Comparison of ENCODE assay signal across 17 cellular contexts in genomic region chr19:57302727-57303401, GRCh38. TPM values are rescaled to one million over a fixed set of nuclear protein-coding genes. Genes with fewer than 3 reads are reported as not detected.
DNase-seq lines count a peak whose midpoint lies in the region; ATAC-seq and TF ChIP-seq lines count a peak whose summit lies in the region.
"Had no signal": no experiment of that assay in that cellular context is flagged by ENCODE, and none has a peak within 500 bp of the region (broad histone marks: within the 10 kb centered on the region; RNA-seq: fewer than 3 reads in every experiment).

No MANE protein-coding gene starts in this region.

- no peak overlapping the region for H3K14ac ChIP-seq in trophoblast cell (ENCODE audit: low read length)

- no peak overlapping the region for H3K23ac ChIP-seq in trophoblast cell (ENCODE audit: low read length)

- H2BK5ac ChIP-seq in trophoblast cell (ENCODE audit: low read depth, low read length, poor library complexity): no peak overlapping the region

- H2BK120ac ChIP-seq in trophoblast cell (ENCODE audit: insufficient read depth, low read length, poor library complexity): no peak overlapping the region

- H2AK5ac ChIP-seq in trophoblast cell (ENCODE audit: low read length): no peak overlapping the region

- no peak overlapping the region for H4K91ac ChIP-seq in trophoblast cell (ENCODE audit: low read depth, low read length)

- H3K27ac ChIP-seq in Panc1 (ENCODE audit: low read length) (no peak overlapping the region), epithelial cell of prostate (peak overlapping the region; percentile 72), trophoblast cell (ENCODE audit: low read depth, low read length) (no peak overlapping the region)
- H3K27ac ChIP-seq: ascending aorta, vagina had no signal

- peak; percentile 61 for ATAC-seq in Panc1
- ATAC-seq in sciatic nerve: no peak

- H3K4ac ChIP-seq in trophoblast cell (ENCODE audit: low read depth, low read length): no peak overlapping the region

- no peaks in the 10 kb centered on the region for H3K79me1 ChIP-seq in trophoblast cell (ENCODE audit: low read length)

- no TSS peak for BruUV-seq in Panc1 (replicated peaks; lab: Mats Ljungman, UMichigan)

- no peak overlapping the region for H3K4me2 ChIP-seq in trophoblast cell (ENCODE audit: low read length)

- H3K4me1 ChIP-seq in Panc1 (ENCODE audit: control insufficient read depth, insufficient read depth, low read length) (no peaks in the 10 kb centered on the region), trophoblast cell (ENCODE audit: control insufficient read depth in 1 of 2, insufficient read depth in 2 of 2, low read length in 2 of 2) (peaks cover 14 to 18% of the 10 kb centered on the region in 2 experiments)
- H3K4me1 ChIP-seq: ascending aorta had no signal

- no peaks in the 10 kb centered on the region for H3K79me2 ChIP-seq in trophoblast cell (ENCODE audit: control insufficient read depth, insufficient read depth, low read length, poor library complexity)

- no CpG with 5 or more reads among the region's 7 CpGs for WGBS in trophoblast cell (ENCODE audit: extremely low coverage, insufficient coverage, insufficient read length)

- H2BK12ac ChIP-seq in trophoblast cell (ENCODE audit: low read length): no peak overlapping the region

- POLR2A ChIA-PET in Panc1 (lab: Charles Lee): interaction anchor here (0.6 kb wide), 1 partner anchor 480 kb away, joined by 6 read pairs; no protein-coding TSS in a partner anchor

- CTCF ChIA-PET in Panc1 (lab: Charles Lee): interaction anchor here (0.5 kb wide), 1 partner anchor 179 kb away, joined by 3 read pairs; no protein-coding TSS in a partner anchor

- DNase-seq in ELF-1 (ENCODE audit: low read depth, low spot score): peak; percentile 30
- DNase-seq in Panc1 (ENCODE audit: low read depth, low spot score): no peak
- DNase-seq in epithelial cell of prostate (ENCODE audit: low read depth, low spot score): no peak
- DNase-seq in trophoblast cell: peak; percentile 75 to 78
- no peak for DNase-seq in stimulated activated CD4-positive, alpha-beta T cell treated with anti-CD3 and anti-CD28 coated beads, Interleukin-1b, Interleukin-23, amount 100 ng/mL, for 48 hours
- DNase-seq in middle frontal gyrus (ENCODE audit: extremely low spot score, low spot score): no peak
- no peak for DNase-seq in hepatic stellate cell (ENCODE audit: low spot score)
- DNase-seq in sciatic nerve (ENCODE audit: low spot score): no peak
- DNase-seq: activated CD4-positive, alpha-beta memory T cell treated with anti-CD3 and anti-CD28 coated beads for 36 hours; foreskin melanocyte; Kasumi-1; kidney; NCI-H187 treated with DMSO at 0.1 percent for 48 hours; SHP77 treated with DMSO at 0.1 percent for 48 hours; stimulated activated naive CD4-positive, alpha-beta T cell treated with Interleukin-2 at 50 U/mL for 16 hours had no signal

- H3K4me3 ChIP-seq in Panc1 (ENCODE audit: low read depth in 2 of 2, low read length in 2 of 2) (no peak overlapping the region), trophoblast cell (ENCODE audit: low read depth, low read length) (no peak overlapping the region)
- H3K4me3 ChIP-seq: ascending aorta, vagina had no signal

- intact Hi-C loops in Panc1 (cut with micrococcal nuclease; ENCODE audit: unreplicated experiment) (no loop called here), sciatic nerve (cut with DNase I) (no loop called here)

- H3K36me3 ChIP-seq in Panc1 (ENCODE audit: control insufficient read depth, insufficient read depth, low read length) (peaks cover 2% of the 10 kb centered on the region; the same call in 1 of the 2 replicates), trophoblast cell (ENCODE audit: control insufficient read depth in 1 of 2, insufficient read depth in 2 of 2, low read length in 2 of 2) (peaks cover 6 to 8% of the 10 kb centered on the region in 2 experiments)

- in situ Hi-C loops in Panc1 (cut with HindIII; ENCODE audit: low pct_unique_long_range_greater_than_20kb, low sequenced_read_pairs): no loop called here

- no peak overlapping the region for H4K12ac ChIP-seq in trophoblast cell (ENCODE audit: low read depth, low read length)

- no peak overlapping the region for H3K9ac ChIP-seq in trophoblast cell (ENCODE audit: low read length)

- H2AFZ ChIP-seq in trophoblast cell (ENCODE audit: insufficient read depth, low read length, poor library complexity): no peak overlapping the region

- no peak overlapping the region for H4K8ac ChIP-seq in trophoblast cell (ENCODE audit: low read depth, low read length)

- no peak for TF ChIP-seq CTCF in Panc1 (IDR thresholded peaks at IDR 0.05)

- H3K18ac ChIP-seq in trophoblast cell (ENCODE audit: low read length): no peak overlapping the region

- H3K27me3 ChIP-seq in Panc1 (ENCODE audit: control insufficient read depth, insufficient read depth, low read length) (no peaks in the 10 kb centered on the region), trophoblast cell (ENCODE audit: insufficient read depth, low read length) (no peaks in the 10 kb centered on the region)
- H3K27me3 ChIP-seq: ascending aorta, vagina had no signal

- H3K9me3 ChIP-seq in Panc1 (ENCODE audit: control insufficient read depth, insufficient read depth, low read depth, low read length): peaks cover 5% of the 10 kb centered on the region; the same call in 1 of the 2 replicates
- H3K9me3 ChIP-seq in trophoblast cell (ENCODE audit: insufficient read depth, low read depth, low read length): no peaks in the 10 kb centered on the region
- H3K9me3 ChIP-seq: vagina had no signal

RNA-seq across cellular contexts. Expression of gene ZNF543, which starts 17.4 kb away (rescaled TPM):
- total RNA-seq in Panc1 (2021; ENCODE audit: unreplicated experiment) (10.8 TPM), sciatic nerve (7.0 TPM)
- polyA plus RNA-seq in Panc1 (2012; ENCODE audit: insufficient read length): 1.5 TPM
- polyA plus RNA-seq in trophoblast cell (2013): 2.5 and 2.7 TPM in 2 replicates

RNA-seq across cellular contexts. Expression of gene ZNF460, which starts 22.6 kb away (rescaled TPM):
- 76.3 TPM for total RNA-seq in Panc1 (2021; ENCODE audit: unreplicated experiment)
- 1.5 TPM for polyA plus RNA-seq in Panc1 (2012; ENCODE audit: insufficient read length)
- 5.7 and 6.0 TPM in 2 replicates for polyA plus RNA-seq in trophoblast cell (2013)
- 80.5 TPM for total RNA-seq in sciatic nerve

RNA-seq across cellular contexts. Expression of gene ZNF304, which starts 48.2 kb away (rescaled TPM):
- 10.8 TPM for total RNA-seq in Panc1 (2021; ENCODE audit: unreplicated experiment)
- polyA plus RNA-seq in Panc1 (2012; ENCODE audit: insufficient read length): 6.0 TPM
- 4.5 and 4.7 TPM in 2 replicates for polyA plus RNA-seq in trophoblast cell (2013)
- 9.2 TPM for total RNA-seq in sciatic nerve

Comparison
In these comparisons a context has a peak if more than half of its experiments do, and no peak if none do; other contexts are left out.
1. DNase-seq: peak in ELF-1 (single experiment) and trophoblast cell (2 of 2); none in Panc1 (single experiment), epithelial cell of prostate (single experiment), stimulated activated CD4-positive, alpha-beta T cell treated with anti-CD3 and anti-CD28 coated beads, Interleukin-1b, Interleukin-23, amount 100 ng/mL, for 48 hours (single experiment), middle frontal gyrus (single experiment), hepatic stellate cell (single experiment) and sciatic nerve (single experiment).